ENCODE assay signal across 8 cellular contexts in the genomic region with DNA sequence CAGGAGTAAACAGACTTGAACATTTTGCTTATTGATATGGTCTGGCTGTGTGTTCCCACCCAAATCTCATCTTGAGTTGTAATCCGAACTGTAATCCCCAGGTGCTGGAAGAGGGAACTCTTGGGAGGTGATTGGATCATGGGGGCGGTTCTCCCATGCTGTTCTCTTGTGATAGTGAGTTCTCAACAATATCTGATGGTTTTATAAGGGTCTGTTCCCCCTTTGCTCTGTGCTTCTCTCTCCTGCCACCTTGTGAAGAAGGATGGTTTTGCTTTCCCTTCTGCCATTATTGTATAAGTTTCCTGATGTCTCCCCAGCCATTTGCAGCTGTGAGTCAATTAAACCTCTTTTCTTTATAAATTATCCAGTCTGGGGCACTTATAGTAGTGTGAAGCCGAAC. TPM values are rescaled to one million over a fixed set of nuclear protein-coding genes. Genes with fewer than 3 reads are reported as not detected.
DNase-seq lines count a peak whose midpoint lies in the region; TF ChIP-seq lines count a peak whose summit lies in the region.

No MANE protein-coding gene starts in this region.

- DNase-seq in CD8-positive, alpha-beta memory T cell, result peak in 2 of 5 donors; percentile 23 to 33
- DNase-seq in HFFc6, result no peak
- DNase-seq in erythroblast (lab: John Stamatoyannopoulos, UW), result peak; percentile 57 to 70
- DNase-seq in putamen (ENCODE audit: low spot score), result peak; percentile 65
- no peak for DNase-seq in retina
- DNase-seq in ascending aorta (ENCODE audit: low spot score in 2 of 2), result no peak
- DNase-seq in activated T-cell treated with anti-CD3 and anti-CD28 coated beads, Interleukin-2, amount 50 U/mL, for 24 hours, result no peak

- intact Hi-C loops in ascending aorta (cut with DNase I), result no loop called here

- no peak overlapping the region for H2AFZ ChIP-seq in OCI-LY3 (ENCODE audit: low read depth, low read length)

- peaks cover 0 to 3% (median 0%) of the 10 kb centered on the region in 3 donors for H3K36me3 Mint-ChIP-seq in CD8-positive, alpha-beta memory T cell
- no peaks in the 10 kb centered on the region for H3K36me3 Mint-ChIP-seq in HFFc6 (ENCODE audit: low read depth)
- H3K36me3 Mint-ChIP-seq in activated T-cell treated with anti-CD3 and anti-CD28 coated beads, Interleukin-2, amount 50 U/mL, for 24 hours (ENCODE audit: low read depth), result no peaks in the 10 kb centered on the region

- no peak overlapping the region for H3K9ac ChIP-seq in OCI-LY3 (ENCODE audit: low read length)

- TF ChIP-seq POLR2A in erythroblast (IDR thresholded peaks at IDR 0.05; ENCODE audit: low read length), result no peak

- H3K4me3 ChIP-seq in CD8-positive, alpha-beta memory T cell (ENCODE audit: low read length), result no peak overlapping the region
- H3K4me3 ChIP-seq in OCI-LY3 (ENCODE audit: low read length), result no peak overlapping the region
- no peak overlapping the region for H3K4me3 ChIP-seq in ascending aorta

- H3K27me3 Mint-ChIP-seq in CD8-positive, alpha-beta memory T cell, result peaks cover 4 to 27% of the 10 kb centered on the region in 2 donors
- H3K27me3 Mint-ChIP-seq in HFFc6 (ENCODE audit: insufficient read depth), result peaks cover 19% of the 10 kb centered on the region
- H3K27me3 Mint-ChIP-seq in activated T-cell treated with anti-CD3 and anti-CD28 coated beads, Interleukin-2, amount 50 U/mL, for 24 hours, result peaks cover 2% of the 10 kb centered on the region

- H3K27ac Mint-ChIP-seq in CD8-positive, alpha-beta memory T cell, result peak overlapping the region in 5 of 8 donors; percentile 0 to 90 (median 57)
- H3K27ac Mint-ChIP-seq in HFFc6, result no peak overlapping the region
- no peak overlapping the region for H3K27ac Mint-ChIP-seq in activated T-cell treated with anti-CD3 and anti-CD28 coated beads, Interleukin-2, amount 50 U/mL, for 24 hours

- H3K4me3 Mint-ChIP-seq in CD8-positive, alpha-beta memory T cell, result peak overlapping the region in 6 of 7 donors; percentile 1 to 81 (median 49)
- H3K4me3 Mint-ChIP-seq in HFFc6, result no peak overlapping the region
- no peak overlapping the region for H3K4me3 Mint-ChIP-seq in activated T-cell treated with anti-CD3 and anti-CD28 coated beads, Interleukin-2, amount 50 U/mL, for 24 hours

- H4K20me1 ChIP-seq in OCI-LY3 (ENCODE audit: insufficient read depth, low read length), result no peaks in the 10 kb centered on the region

- no peaks in the 10 kb centered on the region for H3K9me3 ChIP-seq in CD8-positive, alpha-beta memory T cell (ENCODE audit: low read length)
- H3K9me3 ChIP-seq in OCI-LY3 (ENCODE audit: insufficient read depth, low read length) (no peaks in the 10 kb centered on the region), ascending aorta (no peaks in the 10 kb centered on the region)

- TF ChIP-seq CTCF in HFFc6 (IDR thresholded peaks at IDR 0.05), result peak; percentile 52; the same call in 1 of the 2 replicates
- TF ChIP-seq CTCF in OCI-LY3 (IDR thresholded peaks at IDR 0.05; ENCODE audit: low read depth, low read length), result peak; percentile 56
- peak in 1 of 3 experiments; percentile 40 for TF ChIP-seq CTCF in ascending aorta (IDR thresholded peaks at IDR 0.05)

- CTCF ChIA-PET in CD8-positive, alpha-beta memory T cell (lab: Charles Lee), result interaction anchor here (1.3 to 1.9 kb wide), 3 partner anchors 11 to 477 kb away, joined by 3 to 7 read pairs (median 6); no protein-coding TSS in a partner anchor

- peak overlapping the region; percentile 11; the same call in 1 of the 2 replicates for H3K4me2 ChIP-seq in OCI-LY3 (ENCODE audit: low read length)

- H3K9me3 Mint-ChIP-seq in CD8-positive, alpha-beta memory T cell, result no peaks in the 10 kb centered on the region
- no peaks in the 10 kb centered on the region for H3K9me3 Mint-ChIP-seq in HFFc6
- no peaks in the 10 kb centered on the region for H3K9me3 Mint-ChIP-seq in activated T-cell treated with anti-CD3 and anti-CD28 coated beads, Interleukin-2, amount 50 U/mL, for 24 hours

- H3K79me2 ChIP-seq in OCI-LY3 (ENCODE audit: low read length), result no peaks in the 10 kb centered on the region

- H3K4me1 ChIP-seq in CD8-positive, alpha-beta memory T cell (ENCODE audit: insufficient read depth, low read length), result peaks cover 11% of the 10 kb centered on the region
- H3K4me1 ChIP-seq in OCI-LY3 (ENCODE audit: low read length) (peaks cover 12% of the 10 kb centered on the region), ascending aorta (no peaks in the 10 kb centered on the region)

- peaks cover 14 to 21% (median 17%) of the 10 kb centered on the region in 3 donors for H3K4me1 Mint-ChIP-seq in CD8-positive, alpha-beta memory T cell
- no peaks in the 10 kb centered on the region for H3K4me1 Mint-ChIP-seq in HFFc6 (ENCODE audit: low read depth)
- peaks cover 19% of the 10 kb centered on the region for H3K4me1 Mint-ChIP-seq in activated T-cell treated with anti-CD3 and anti-CD28 coated beads, Interleukin-2, amount 50 U/mL, for 24 hours (ENCODE audit: low read depth)

- H3K27me3 ChIP-seq in CD8-positive, alpha-beta memory T cell (ENCODE audit: insufficient read depth, low read length, poor library complexity, severe bottlenecking), result no peaks in the 10 kb centered on the region
- H3K27me3 ChIP-seq in OCI-LY3 (ENCODE audit: low read depth, low read length), result no peaks in the 10 kb centered on the region; the same call in none of the 2 replicates
- H3K27me3 ChIP-seq in ascending aorta, result no peaks in the 10 kb centered on the region

- POLR2A ChIA-PET in CD8-positive, alpha-beta memory T cell (lab: Charles Lee), result interaction anchor here (0.6 kb wide), 1 partner anchor 289 kb away, joined by 6 read pairs; no protein-coding TSS in a partner anchor

- H3K36me3 ChIP-seq in CD8-positive, alpha-beta memory T cell (ENCODE audit: insufficient read depth, low read length), result no peaks in the 10 kb centered on the region
- H3K36me3 ChIP-seq in OCI-LY3 (replicated peaks; ENCODE audit: low read depth, low read length) (no peaks in the 10 kb centered on the region), ascending aorta (no peaks in the 10 kb centered on the region)

- no peak overlapping the region for H3K27ac ChIP-seq in CD8-positive, alpha-beta memory T cell (ENCODE audit: low read depth, low read length)
- no peak overlapping the region for H3K27ac ChIP-seq in OCI-LY3 (ENCODE audit: low read length)
- H3K27ac ChIP-seq in ascending aorta, result no peak overlapping the region

RNA-seq across cellular contexts. Expression of gene MYLIP, which starts 40.0 kb away (rescaled TPM):
- 1 to 10 TPM; 7.7 to 9.0 TPM for total RNA-seq in CD8-positive, alpha-beta memory T cell
- 78.0 TPM for polyA plus RNA-seq in CD8-positive, alpha-beta memory T cell
- 1 to 10 TPM in 3 of 6 experiments, under 1 TPM in 3; 0.80 to 1.2 (median 1.0) TPM for total RNA-seq in HFFc6 (2021; fragmentation: NEBNext Ultra II Directional; extraction: Animal tissue kit (Norgen Biotek cat#: 25700))
- 36.1 TPM for total RNA-seq in ascending aorta

Comparison
In these comparisons a context has a peak if more than half of its experiments do, and no peak if none do; other contexts are left out.
1. DNase-seq: peak in erythroblast (2 of 2) and putamen (single experiment); none in HFFc6 (single experiment), retina (single experiment), ascending aorta (0 of 2) and activated T-cell treated with anti-CD3 and anti-CD28 coated beads, Interleukin-2, amount 50 U/mL, for 24 hours (single experiment).
2. H3K27ac Mint-ChIP-seq: peak in CD8-positive, alpha-beta memory T cell (5 of 8); none in HFFc6 (single experiment) and activated T-cell treated with anti-CD3 and anti-CD28 coated beads, Interleukin-2, amount 50 U/mL, for 24 hours (single experiment).
3. H3K4me3 Mint-ChIP-seq: peak in CD8-positive, alpha-beta memory T cell (6 of 7); none in HFFc6 (single experiment) and activated T-cell treated with anti-CD3 and anti-CD28 coated beads, Interleukin-2, amount 50 U/mL, for 24 hours (single experiment).